Comparison of ENCODE assay signal across 2 cellular contexts in genomic region chrX:118726887-118727685, GRCh38.
A peak's percentile ranks its signal among the peaks of the same experiment; 100 is the strongest.
TF ChIP-seq lines count a peak whose summit lies in the region.

TSS of gene IL13RA1 (plus strand) at chrX:118727606. CDS start at chrX:118727639, 33 bp downstream.

TF ChIP-seq in HEK293, 187 proteins besides CTCF, POLR2A, EP300 and RAD21 (continued from another document and continues in another):
- no peak for TF ChIP-seq REST (tag by site-specific recombination; IDR thresholded peaks at IDR 0.05)
- TF ChIP-seq KLF17 (tag by site-specific recombination; IDR thresholded peaks at IDR 0.05), result no peak
- no peak for TF ChIP-seq ZNF571 (tag by site-specific recombination; IDR thresholded peaks at IDR 0.05)
- no peak for TF ChIP-seq ZNF529 (tag by site-specific recombination; IDR thresholded peaks at IDR 0.05; ENCODE audit: insufficient replicate concordance)
- TF ChIP-seq ZNF658 (tag by site-specific recombination; IDR thresholded peaks at IDR 0.05), result no peak
- no peak for TF ChIP-seq ZNF221 (tag by site-specific recombination; IDR thresholded peaks at IDR 0.05; ENCODE audit: borderline replicate concordance)
- TF ChIP-seq ZNF274 (IDR thresholded peaks at IDR 0.05; ENCODE audit: low read length), result no peak
- no peak for TF ChIP-seq ZNF274 (tag by site-specific recombination; IDR thresholded peaks at IDR 0.05; ENCODE audit: borderline replicate concordance)
- TF ChIP-seq GLI2 (tag by site-specific recombination; IDR thresholded peaks at IDR 0.05; ENCODE audit: borderline replicate concordance, low read depth), result no peak
- TF ChIP-seq ZNF266 (tag by site-specific recombination; IDR thresholded peaks at IDR 0.05; ENCODE audit: low read depth), result no peak
- TF ChIP-seq ZBTB11 (tag by site-specific recombination; conservative IDR thresholded peaks at IDR 0.05; ENCODE audit: low read depth), result no peak
- TF ChIP-seq ZNF416 (tag by site-specific recombination; IDR thresholded peaks at IDR 0.05), result no peak
- no peak for TF ChIP-seq BCL6B (tag by site-specific recombination; IDR thresholded peaks at IDR 0.05)
- TF ChIP-seq ZNF19 (tag by site-specific recombination; IDR thresholded peaks at IDR 0.05; ENCODE audit: low read depth), result no peak
- TF ChIP-seq ZNF26 (tag by site-specific recombination; IDR thresholded peaks at IDR 0.05), result no peak
- no peak for TF ChIP-seq ZNF785 (tag by site-specific recombination; IDR thresholded peaks at IDR 0.05)
- TF ChIP-seq ZNF138 (tag by site-specific recombination; IDR thresholded peaks at IDR 0.05; ENCODE audit: borderline replicate concordance), result no peak
- TF ChIP-seq ZNF670 (tag by site-specific recombination; IDR thresholded peaks at IDR 0.05; ENCODE audit: low read depth), result no peak

TF ChIP-seq in HepG2, 621 proteins besides CTCF, POLR2A, EP300 and RAD21 (continued from another document and continues in another):
- no peak for TF ChIP-seq HNF1A (IDR thresholded peaks at IDR 0.05; ENCODE audit: low read depth)
- TF ChIP-seq HNF1A (CRISPR knock-in tag; IDR thresholded peaks at IDR 0.05; ENCODE audit: borderline replicate concordance), result peak; percentile 23; the same call in 1 of the 2 replicates
- no peak for TF ChIP-seq CHD2 (IDR thresholded peaks at IDR 0.05; ENCODE audit: low read depth, low read length)
- TF ChIP-seq ARNT2 (CRISPR knock-in tag; IDR thresholded peaks at IDR 0.05; ENCODE audit: low read depth), result no peak
- peak; percentile 37 for TF ChIP-seq KAT8 (CRISPR knock-in tag; IDR thresholded peaks at IDR 0.05)
- TF ChIP-seq MAFG (CRISPR knock-in tag; IDR thresholded peaks at IDR 0.05), result no peak
- TF ChIP-seq FOXA3 (CRISPR knock-in tag; IDR thresholded peaks at IDR 0.05), result peak; percentile 67
- peak; percentile 70 for TF ChIP-seq MAX (IDR thresholded peaks at IDR 0.05)
- TF ChIP-seq HMG20B (CRISPR knock-in tag; conservative IDR thresholded peaks at IDR 0.05), result no peak
- TF ChIP-seq ZNF264 (CRISPR knock-in tag; IDR thresholded peaks at IDR 0.05), result no peak; the same call in 1 of the 2 replicates
- no peak for TF ChIP-seq ZNF660 (CRISPR knock-in tag; IDR thresholded peaks at IDR 0.05; ENCODE audit: borderline replicate concordance, low read depth)
- 0 out of 2 replicates have a peak, but pooled peaks have one; percentile 43 for TF ChIP-seq RERE (CRISPR knock-in tag; IDR thresholded peaks at IDR 0.05; ENCODE audit: low read depth)
- peak; percentile 75 for TF ChIP-seq ARID5B (CRISPR knock-in tag; IDR thresholded peaks at IDR 0.05)
- peak; percentile 62 for TF ChIP-seq FOSL2 (CRISPR knock-in tag; IDR thresholded peaks at IDR 0.05)
- peak; percentile 64 for TF ChIP-seq ZFX (CRISPR knock-in tag; IDR thresholded peaks at IDR 0.05; ENCODE audit: low read depth)
- TF ChIP-seq NR2F1 (CRISPR knock-in tag; IDR thresholded peaks at IDR 0.05), result peak; percentile 84 to 96
- TF ChIP-seq MYC (CRISPR knock-in tag; IDR thresholded peaks at IDR 0.05; ENCODE audit: borderline replicate concordance), result peak; percentile 67
- peak; percentile 15; the same call in 1 of the 2 replicates for TF ChIP-seq ATF3 (CRISPR knock-in tag; IDR thresholded peaks at IDR 0.05)
- peak; percentile 11; the same call in 1 of the 2 replicates for TF ChIP-seq ZNF768 (CRISPR knock-in tag; IDR thresholded peaks at IDR 0.05)
- peak; percentile 68; the same call in 1 of the 2 replicates for TF ChIP-seq JUN (CRISPR knock-in tag; IDR thresholded peaks at IDR 0.05)
- peak; percentile 55; the same call in 1 of the 2 replicates for TF ChIP-seq ARID4A (CRISPR knock-in tag; IDR thresholded peaks at IDR 0.05; ENCODE audit: borderline replicate concordance)
- TF ChIP-seq ZNF749 (CRISPR knock-in tag; IDR thresholded peaks at IDR 0.05; ENCODE audit: borderline replicate concordance), result peak; percentile 68; the same call in 1 of the 2 replicates
- peak; percentile 19 for TF ChIP-seq ASH2L (IDR thresholded peaks at IDR 0.05; ENCODE audit: insufficient read length, low read depth, low read length)
- no peak for TF ChIP-seq GPBP1L1 (CRISPR knock-in tag; IDR thresholded peaks at IDR 0.05)
- TF ChIP-seq ZKSCAN5 (CRISPR knock-in tag; IDR thresholded peaks at IDR 0.05), result no peak
- TF ChIP-seq ATAD3A (CRISPR knock-in tag; IDR thresholded peaks at IDR 0.05), result no peak
- no peak for TF ChIP-seq ZNF724P (CRISPR knock-in tag; IDR thresholded peaks at IDR 0.05; ENCODE audit: borderline replicate concordance)
- peak in 1 of 2 experiments; percentile 54; a peak in 2 of 4 replicates for TF ChIP-seq ATF4 (CRISPR knock-in tag; IDR thresholded peaks at IDR 0.05)
